Comparison of ENCODE assay signal across 1 cellular context in the genomic region with DNA sequence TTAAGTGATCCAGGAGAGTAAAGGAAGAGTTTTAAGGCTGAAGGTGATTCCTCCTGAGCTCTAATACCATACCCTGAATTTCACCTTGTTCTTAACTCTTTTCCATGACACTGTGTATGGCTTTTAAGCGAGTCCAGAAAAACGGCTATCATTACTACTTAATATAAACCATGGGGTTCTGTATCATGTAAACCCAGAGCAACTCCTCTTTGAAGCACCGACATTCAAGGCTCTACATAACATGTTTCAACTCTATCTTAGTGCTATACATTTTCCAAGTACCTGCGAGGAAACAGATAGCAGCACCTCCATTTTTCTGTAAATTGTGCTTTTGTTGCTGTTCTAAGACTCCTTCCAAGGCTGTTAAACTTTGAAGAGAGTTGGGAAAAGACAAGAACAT.
TF ChIP-seq lines count a peak whose summit lies in the region.

No MANE protein-coding gene starts in this region.

TF ChIP-seq in WTC11, 78 proteins besides CTCF, POLR2A, EP300 and RAD21 (continued from another document):
- TF ChIP-seq, protein P1, sequence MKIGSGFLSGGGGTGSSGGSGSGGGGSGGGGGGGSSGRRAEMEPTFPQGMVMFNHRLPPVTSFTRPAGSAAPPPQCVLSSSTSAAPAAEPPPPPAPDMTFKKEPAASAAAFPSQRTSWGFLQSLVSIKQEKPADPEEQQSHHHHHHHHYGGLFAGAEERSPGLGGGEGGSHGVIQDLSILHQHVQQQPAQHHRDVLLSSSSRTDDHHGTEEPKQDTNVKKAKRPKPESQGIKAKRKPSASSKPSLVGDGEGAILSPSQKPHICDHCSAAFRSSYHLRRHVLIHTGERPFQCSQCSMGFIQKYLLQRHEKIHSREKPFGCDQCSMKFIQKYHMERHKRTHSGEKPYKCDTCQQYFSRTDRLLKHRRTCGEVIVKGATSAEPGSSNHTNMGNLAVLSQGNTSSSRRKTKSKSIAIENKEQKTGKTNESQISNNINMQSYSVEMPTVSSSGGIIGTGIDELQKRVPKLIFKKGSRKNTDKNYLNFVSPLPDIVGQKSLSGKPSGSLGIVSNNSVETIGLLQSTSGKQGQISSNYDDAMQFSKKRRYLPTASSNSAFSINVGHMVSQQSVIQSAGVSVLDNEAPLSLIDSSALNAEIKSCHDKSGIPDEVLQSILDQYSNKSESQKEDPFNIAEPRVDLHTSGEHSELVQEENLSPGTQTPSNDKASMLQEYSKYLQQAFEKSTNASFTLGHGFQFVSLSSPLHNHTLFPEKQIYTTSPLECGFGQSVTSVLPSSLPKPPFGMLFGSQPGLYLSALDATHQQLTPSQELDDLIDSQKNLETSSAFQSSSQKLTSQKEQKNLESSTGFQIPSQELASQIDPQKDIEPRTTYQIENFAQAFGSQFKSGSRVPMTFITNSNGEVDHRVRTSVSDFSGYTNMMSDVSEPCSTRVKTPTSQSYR (CRISPR knock-in tag; IDR thresholded peaks at IDR 0.05), result no peak
- no peak for TF ChIP-seq SMAD4 (CRISPR knock-in tag; IDR thresholded peaks at IDR 0.05)
- TF ChIP-seq, protein P2, sequence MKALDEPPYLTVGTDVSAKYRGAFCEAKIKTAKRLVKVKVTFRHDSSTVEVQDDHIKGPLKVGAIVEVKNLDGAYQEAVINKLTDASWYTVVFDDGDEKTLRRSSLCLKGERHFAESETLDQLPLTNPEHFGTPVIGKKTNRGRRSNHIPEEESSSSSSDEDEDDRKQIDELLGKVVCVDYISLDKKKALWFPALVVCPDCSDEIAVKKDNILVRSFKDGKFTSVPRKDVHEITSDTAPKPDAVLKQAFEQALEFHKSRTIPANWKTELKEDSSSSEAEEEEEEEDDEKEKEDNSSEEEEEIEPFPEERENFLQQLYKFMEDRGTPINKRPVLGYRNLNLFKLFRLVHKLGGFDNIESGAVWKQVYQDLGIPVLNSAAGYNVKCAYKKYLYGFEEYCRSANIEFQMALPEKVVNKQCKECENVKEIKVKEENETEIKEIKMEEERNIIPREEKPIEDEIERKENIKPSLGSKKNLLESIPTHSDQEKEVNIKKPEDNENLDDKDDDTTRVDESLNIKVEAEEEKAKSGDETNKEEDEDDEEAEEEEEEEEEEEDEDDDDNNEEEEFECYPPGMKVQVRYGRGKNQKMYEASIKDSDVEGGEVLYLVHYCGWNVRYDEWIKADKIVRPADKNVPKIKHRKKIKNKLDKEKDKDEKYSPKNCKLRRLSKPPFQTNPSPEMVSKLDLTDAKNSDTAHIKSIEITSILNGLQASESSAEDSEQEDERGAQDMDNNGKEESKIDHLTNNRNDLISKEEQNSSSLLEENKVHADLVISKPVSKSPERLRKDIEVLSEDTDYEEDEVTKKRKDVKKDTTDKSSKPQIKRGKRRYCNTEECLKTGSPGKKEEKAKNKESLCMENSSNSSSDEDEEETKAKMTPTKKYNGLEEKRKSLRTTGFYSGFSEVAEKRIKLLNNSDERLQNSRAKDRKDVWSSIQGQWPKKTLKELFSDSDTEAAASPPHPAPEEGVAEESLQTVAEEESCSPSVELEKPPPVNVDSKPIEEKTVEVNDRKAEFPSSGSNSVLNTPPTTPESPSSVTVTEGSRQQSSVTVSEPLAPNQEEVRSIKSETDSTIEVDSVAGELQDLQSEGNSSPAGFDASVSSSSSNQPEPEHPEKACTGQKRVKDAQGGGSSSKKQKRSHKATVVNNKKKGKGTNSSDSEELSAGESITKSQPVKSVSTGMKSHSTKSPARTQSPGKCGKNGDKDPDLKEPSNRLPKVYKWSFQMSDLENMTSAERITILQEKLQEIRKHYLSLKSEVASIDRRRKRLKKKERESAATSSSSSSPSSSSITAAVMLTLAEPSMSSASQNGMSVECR (CRISPR knock-in tag; IDR thresholded peaks at IDR 0.05; ENCODE audit: borderline replicate concordance), result no peak
- TF ChIP-seq, protein P3, sequence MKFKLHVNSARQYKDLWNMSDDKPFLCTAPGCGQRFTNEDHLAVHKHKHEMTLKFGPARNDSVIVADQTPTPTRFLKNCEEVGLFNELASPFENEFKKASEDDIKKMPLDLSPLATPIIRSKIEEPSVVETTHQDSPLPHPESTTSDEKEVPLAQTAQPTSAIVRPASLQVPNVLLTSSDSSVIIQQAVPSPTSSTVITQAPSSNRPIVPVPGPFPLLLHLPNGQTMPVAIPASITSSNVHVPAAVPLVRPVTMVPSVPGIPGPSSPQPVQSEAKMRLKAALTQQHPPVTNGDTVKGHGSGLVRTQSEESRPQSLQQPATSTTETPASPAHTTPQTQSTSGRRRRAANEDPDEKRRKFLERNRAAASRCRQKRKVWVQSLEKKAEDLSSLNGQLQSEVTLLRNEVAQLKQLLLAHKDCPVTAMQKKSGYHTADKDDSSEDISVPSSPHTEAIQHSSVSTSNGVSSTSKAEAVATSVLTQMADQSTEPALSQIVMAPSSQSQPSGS (CRISPR knock-in tag; IDR thresholded peaks at IDR 0.05; ENCODE audit: borderline replicate concordance, low read depth), result no peak
